In genomic region chr10:93248583-93249227, GRCh38 we compare ENCODE assay signal across 22 cellular contexts.
"Had no signal": no experiment of that assay in that cellular context is flagged by ENCODE, and none has a peak within 500 bp of the region (broad histone marks: within the 10 kb centered on the region; RNA-seq: fewer than 3 reads in every experiment).

No MANE protein-coding gene starts in this region.

- DNase-seq: activated CD4-positive, alpha-beta T cell treated with anti-CD3 and anti-CD28 coated beads, Interleukin-2, amount 50 U/mL, for 1 hour; activated CD8-positive, alpha-beta T cell treated with anti-CD3 and anti-CD28 coated beads for 36 hours; activated gamma-delta T cell treated with Interleukin-2 at 50 U/mL for 16 hours; activated naive CD4-positive, alpha-beta T cell treated with anti-CD3 and anti-CD28 coated beads, Interleukin-2, amount 50 U/mL, for 16 hours; activated T-cell treated with anti-CD3 and anti-CD28 coated beads, Interleukin-2, amount 50 U/mL, for 4 hours; amniotic stem cell; brain microvascular endothelial cell; foreskin fibroblast; head of caudate nucleus; hypothalamus; immature natural killer cell; midbrain; naive thymus-derived CD8-positive, alpha-beta T cell; posterior cingulate gyrus; right cardiac atrium; stimulated activated CD4-positive, alpha-beta T cell treated with anti-CD3 and anti-CD28 coated beads, Interleukin-15, amount 100 ng/mL, for 24 hours; stimulated activated CD4-positive, alpha-beta T cell treated with anti-CD3 and anti-CD28 coated beads, Interleukin-2, amount 100 ng/mL, for 24 hours; stimulated activated naive CD4-positive, alpha-beta T cell; T-helper 2 cell; tibial artery had no signal

- ATAC-seq: activated CD8-positive, alpha-beta T cell treated with anti-CD3 and anti-CD28 coated beads for 36 hours; activated T-cell treated with anti-CD3 and anti-CD28 coated beads, Interleukin-2, amount 50 U/mL, for 4 hours; activated T-helper 17 cell treated with anti-CD3 and anti-CD28 coated beads, Interleukin-2, amount 50 U/mL, for 72 hours; esophagus mucosa; naive thymus-derived CD8-positive, alpha-beta T cell; right cardiac atrium had no signal
